In genomic region chr6:83031689-83032088, GRCh38 we compare ENCODE assay signal across 2 cellular contexts.
TF ChIP-seq lines count a peak whose summit lies in the region.

No MANE protein-coding gene starts in this region.

TF ChIP-seq in K562, 482 proteins besides CTCF, POLR2A, EP300 and RAD21:
- no peak for TF ChIP-seq ELF2 (CRISPR knock-in tag; IDR thresholded peaks at IDR 0.05)
- no peak for TF ChIP-seq HDAC2 (IDR thresholded peaks at IDR 0.05)
- TF ChIP-seq CBX1 (IDR thresholded peaks at IDR 0.05; ENCODE audit: low read depth) = 0 out of 2 replicates have a peak, but pooled peaks have one; percentile 72
- no peak for TF ChIP-seq ZNF384 (IDR thresholded peaks at IDR 0.05; ENCODE audit: low read depth, low read length)
- no peak for TF ChIP-seq TEAD4 (IDR thresholded peaks at IDR 0.05; ENCODE audit: low read length)
- no peak for TF ChIP-seq TEAD4 (CRISPR knock-in tag; IDR thresholded peaks at IDR 0.05; ENCODE audit: borderline replicate concordance)
- TF ChIP-seq SOX6 (IDR thresholded peaks at IDR 0.05) = no peak
- peak; percentile 70 for TF ChIP-seq ZFP36 (IDR thresholded peaks at IDR 0.05; ENCODE audit: low read depth, low read length, partially characterized antibody)
- no peak for TF ChIP-seq SREBF1 (IDR thresholded peaks at IDR 0.05; ENCODE audit: borderline replicate concordance, low read depth, low read length)
- TF ChIP-seq KDM1A (IDR thresholded peaks at IDR 0.05) = no peak
- TF ChIP-seq LARP7 (IDR thresholded peaks at IDR 0.05) = no peak
- TF ChIP-seq ZNF551 (CRISPR knock-in tag; IDR thresholded peaks at IDR 0.05) = no peak
- no peak for TF ChIP-seq SMAD4 (CRISPR knock-in tag; conservative IDR thresholded peaks at IDR 0.05)
- TF ChIP-seq, protein P1, sequence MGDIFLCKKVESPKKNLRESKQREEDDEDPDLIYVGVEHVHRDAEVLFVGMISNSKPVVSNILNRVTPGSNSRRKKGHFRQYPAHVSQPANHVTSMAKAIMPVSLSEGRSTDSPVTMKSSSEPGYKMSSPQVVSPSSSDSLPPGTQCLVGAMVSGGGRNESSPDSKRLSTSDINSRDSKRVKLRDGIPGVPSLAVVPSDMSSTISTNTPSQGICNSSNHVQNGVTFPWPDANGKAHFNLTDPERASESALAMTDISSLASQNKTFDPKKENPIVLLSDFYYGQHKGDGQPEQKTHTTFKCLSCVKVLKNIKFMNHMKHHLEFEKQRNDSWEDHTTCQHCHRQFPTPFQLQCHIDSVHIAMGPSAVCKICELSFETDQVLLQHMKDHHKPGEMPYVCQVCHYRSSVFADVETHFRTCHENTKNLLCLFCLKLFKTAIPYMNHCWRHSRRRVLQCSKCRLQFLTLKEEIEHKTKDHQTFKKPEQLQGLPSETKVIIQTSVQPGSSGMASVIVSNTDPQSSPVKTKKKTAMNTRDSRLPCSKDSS (IDR thresholded peaks at IDR 0.05; ENCODE audit: low read depth, partially characterized antibody) = peak; percentile 93
- no peak for TF ChIP-seq ZNF408 (CRISPR knock-in tag; IDR thresholded peaks at IDR 0.05; ENCODE audit: low read depth)
- TF ChIP-seq SMARCE1 (IDR thresholded peaks at IDR 0.05) = no peak
- TF ChIP-seq ARID3B (CRISPR knock-in tag; IDR thresholded peaks at IDR 0.05; ENCODE audit: borderline replicate concordance) = no peak
- TF ChIP-seq CBX3 (IDR thresholded peaks at IDR 0.05; ENCODE audit: borderline replicate concordance in 1 of 2, low read length in 2 of 2) = peak in 1 of 2 experiments; percentile 93; a peak in 2 of 3 replicates
- TF ChIP-seq TRIM24 (IDR thresholded peaks at IDR 0.05) = peak in 1 of 2 experiments; percentile 66; a peak in 2 of 4 replicates
- TF ChIP-seq ZNF253 (CRISPR knock-in tag; conservative IDR thresholded peaks at IDR 0.05) = no peak
- no peak for TF ChIP-seq SAFB2 (IDR thresholded peaks at IDR 0.05; ENCODE audit: borderline replicate concordance, low read depth, low read length, severe bottlenecking)
- TF ChIP-seq TRIM28 (IDR thresholded peaks at IDR 0.05) = peak; percentile 85
- TF ChIP-seq CBX2 (IDR thresholded peaks at IDR 0.05; ENCODE audit: insufficient read depth, low read length, poor library complexity, severe bottlenecking) = no peak
- peak; percentile 91 for TF ChIP-seq CBX5 (IDR thresholded peaks at IDR 0.05; ENCODE audit: borderline replicate concordance, low read depth)

TF ChIP-seq in SK-N-SH, 30 proteins besides CTCF, POLR2A, EP300 and RAD21:
- TF ChIP-seq RCOR1 (IDR thresholded peaks at IDR 0.05; ENCODE audit: low read length) (no peak), MAX (IDR thresholded peaks at IDR 0.05; ENCODE audit: low read depth) (no peak), CHD2 (IDR thresholded peaks at IDR 0.05; ENCODE audit: low read length, partially characterized antibody) (no peak), GATA2 (CRISPR knock-in tag; IDR thresholded peaks at IDR 0.05) (no peak), JUND (IDR thresholded peaks at IDR 0.05) (no peak)
- TF ChIP-seq, protein P2, sequence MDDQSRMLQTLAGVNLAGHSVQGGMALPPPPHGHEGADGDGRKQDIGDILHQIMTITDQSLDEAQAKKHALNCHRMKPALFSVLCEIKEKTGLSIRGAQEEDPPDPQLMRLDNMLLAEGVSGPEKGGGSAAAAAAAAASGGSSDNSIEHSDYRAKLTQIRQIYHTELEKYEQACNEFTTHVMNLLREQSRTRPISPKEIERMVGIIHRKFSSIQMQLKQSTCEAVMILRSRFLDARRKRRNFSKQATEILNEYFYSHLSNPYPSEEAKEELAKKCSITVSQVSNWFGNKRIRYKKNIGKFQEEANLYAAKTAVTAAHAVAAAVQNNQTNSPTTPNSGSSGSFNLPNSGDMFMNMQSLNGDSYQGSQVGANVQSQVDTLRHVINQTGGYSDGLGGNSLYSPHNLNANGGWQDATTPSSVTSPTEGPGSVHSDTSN (IDR thresholded peaks at IDR 0.05) = no peak
